24 cellular contexts compared by ENCODE assay signal in the genomic region with DNA sequence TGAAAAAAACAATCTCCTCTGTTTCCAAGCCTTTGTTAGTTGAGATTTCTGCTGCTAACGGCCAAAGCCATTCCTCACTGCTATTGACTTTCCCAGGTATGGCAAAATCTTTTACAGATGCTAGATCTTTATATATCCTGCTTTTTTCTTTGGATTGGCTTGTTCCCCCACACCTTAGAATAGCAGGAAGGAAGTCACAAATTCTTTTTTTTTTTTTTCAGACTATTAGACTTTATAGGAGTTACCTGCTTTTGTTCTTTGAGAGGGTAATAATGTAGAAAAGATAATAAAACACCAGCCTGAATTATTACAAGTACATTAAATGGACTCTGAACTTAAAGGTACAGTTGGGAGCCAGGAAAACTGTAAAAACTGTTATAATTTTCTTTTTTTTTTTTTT.
"Had no signal": no experiment of that assay in that cellular context is flagged by ENCODE, and none has a peak within 500 bp of the region (broad histone marks: within the 10 kb centered on the region; RNA-seq: fewer than 3 reads in every experiment).

No MANE protein-coding gene starts in this region.

- H3K36me3 ChIP-seq: left lung, lower lobe of right lung, ovary, prostate gland, spleen, suprapubic skin, thoracic aorta, tibial artery, uterus had no signal

- H3K9me3 ChIP-seq: left lung, lower lobe of right lung, ovary, prostate gland, spleen, suprapubic skin, thoracic aorta, tibial artery, uterus had no signal

- H3K27ac ChIP-seq: left lung, lower lobe of right lung, ovary, prostate gland, skin epidermis, spleen, suprapubic skin, thoracic aorta, tibial artery, uterus had no signal

- H3K4me3 ChIP-seq: left lung, lower lobe of right lung, ovary, prostate gland, skin epidermis, spleen, suprapubic skin, thoracic aorta, tibial artery, uterus had no signal

- H3K27me3 ChIP-seq: ovary, uterus had no signal

- FAIRE-seq: keratinocyte had no signal

- ATAC-seq: left cardiac atrium; left lung; lower lobe of right lung; naive thymus-derived CD4-positive, alpha-beta T cell; natural killer cell treated with Interleukin-12 subunit alpha and Interleukin-12 subunit beta and Interleukin-15 and Interleukin-18, amount 100 ng/mL, for 72 hours; right cardiac atrium; sciatic nerve; stimulated activated effector memory CD8-positive, alpha-beta T cell treated with anti-CD3 and anti-CD28 coated beads, Interleukin-12 subunit alpha, Interleukin-12 subunit beta, amount 100 ng/mL, for 72 hours had no signal

- DNase-seq: hippocampal formation; kidney glomerular epithelial cell; left cardiac atrium; left lung; lower lobe of right lung; mammary epithelial cell; mesenchymal stem cell; naive thymus-derived CD4-positive, alpha-beta T cell; ovary; retina; spleen; stimulated activated CD4-positive, alpha-beta T cell treated with anti-CD3 and anti-CD28 coated beads, Interleukin-4, amount 100 ng/mL, for 24 hours; stimulated activated naive CD4-positive, alpha-beta T cell; tibial artery; uterus had no signal

- H3K4me1 ChIP-seq: left lung, lower lobe of right lung, prostate gland, suprapubic skin, tibial artery, uterus had no signal
